ENCODE assay signal across 8 cellular contexts in the genomic region with DNA sequence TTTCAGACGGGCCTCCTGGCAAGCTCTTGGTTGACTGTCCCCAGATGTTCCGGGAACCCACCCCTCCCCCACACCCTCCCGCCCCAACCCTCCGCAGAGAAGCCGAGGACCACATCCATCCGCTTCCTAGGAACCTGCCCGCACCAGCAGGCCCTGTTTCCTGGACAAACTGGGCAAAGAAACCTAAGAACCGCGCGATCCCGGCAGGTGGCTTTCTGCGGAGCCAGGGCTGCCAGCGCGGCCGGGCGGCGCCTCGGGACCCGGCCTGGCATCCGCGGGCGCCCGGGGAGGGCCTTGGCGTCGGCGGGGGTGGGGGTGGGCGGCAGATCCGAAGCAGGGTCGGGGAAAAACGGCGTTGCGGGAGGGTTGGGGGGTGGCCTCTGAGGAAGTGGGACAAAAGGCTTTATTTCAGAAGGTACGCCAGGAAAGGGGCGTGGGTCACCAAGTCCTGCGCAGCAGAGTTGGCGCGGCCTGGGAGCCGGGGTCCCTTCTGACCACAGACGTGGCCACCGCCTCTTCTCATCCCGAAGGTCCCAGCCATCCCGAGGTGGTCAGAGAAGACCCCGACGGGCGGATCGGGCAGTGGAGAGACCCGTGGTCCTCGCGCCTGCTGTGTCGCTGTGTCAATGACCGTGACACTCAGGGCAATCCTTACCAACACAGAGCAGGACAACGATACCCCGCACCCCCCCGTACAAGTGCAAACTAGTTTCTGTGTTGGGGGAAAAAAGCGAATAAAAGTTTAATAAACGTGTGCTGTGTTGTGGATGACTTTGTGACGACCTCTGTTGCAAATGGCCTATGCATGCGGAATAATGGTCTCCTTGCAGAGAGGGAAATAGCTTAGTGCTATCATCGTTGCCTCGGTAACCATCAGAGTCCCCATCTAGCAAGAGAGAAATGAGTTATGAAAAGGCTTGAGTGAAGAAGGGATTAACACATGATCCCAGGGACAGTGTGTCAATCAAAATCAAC. TPM values are rescaled to one million over a fixed set of nuclear protein-coding genes. Genes with fewer than 3 reads are reported as not detected.
DNase-seq lines count a peak whose midpoint lies in the region; ATAC-seq, FAIRE-seq and TF ChIP-seq lines count a peak whose summit lies in the region.

No MANE protein-coding gene starts in this region.

- H3K36me3 ChIP-seq in left ventricle myocardium inferior (no peaks in the 10 kb centered on the region), kidney (ENCODE audit: control insufficient read depth in 1 of 2, insufficient read depth in 2 of 2, low read length in 2 of 2) (no peaks in the 10 kb centered on the region), small intestine (ENCODE audit: control insufficient read depth in 2 of 2, insufficient read depth in 2 of 2, low read length in 2 of 2) (no peaks in the 10 kb centered on the region)

- DNase-seq in left ventricle myocardium inferior (no peak), Right ventricle myocardium inferior (ENCODE audit: missing footprints) (no peak), kidney (no peak), type B pancreatic cell (ENCODE audit: extremely low spot score, unreplicated experiment) (no peak), small intestine (no peak)
- peak in 1 of 2 donors; percentile 19 for DNase-seq in activated T-cell treated with anti-CD3 and anti-CD28 coated beads, Interleukin-2, amount 50 U/mL, for 72 hours
- no peak for DNase-seq in effector CD4-positive, alpha-beta T cell

- peaks cover 46% of the 10 kb centered on the region for H3K4me1 ChIP-seq in left ventricle myocardium inferior
- H3K4me1 ChIP-seq in kidney (ENCODE audit: control insufficient read depth in 1 of 2, insufficient read depth in 1 of 2, low read depth in 1 of 2, low read length in 2 of 2), result peaks cover 0 to 2% of the 10 kb centered on the region in 2 donors
- H3K4me1 ChIP-seq in small intestine (ENCODE audit: control insufficient read depth in 2 of 2, insufficient read depth in 1 of 2, low read depth in 1 of 2, low read length in 1 of 2), result peaks cover 5 to 7% of the 10 kb centered on the region in 2 donors

- peaks cover 100% of the 10 kb centered on the region for H3K27me3 ChIP-seq in left ventricle myocardium inferior (ENCODE audit: low read depth)
- peaks cover 3 to 50% of the 10 kb centered on the region in 2 donors for H3K27me3 ChIP-seq in small intestine (ENCODE audit: control insufficient read depth in 2 of 2, insufficient read depth in 2 of 2, low read length in 2 of 2)

- no peak for TF ChIP-seq CTCF in left ventricle myocardium inferior (IDR thresholded peaks at IDR 0.05; ENCODE audit: borderline replicate concordance)
- TF ChIP-seq CTCF in kidney (IDR thresholded peaks at IDR 0.05; ENCODE audit: borderline replicate concordance, extremely low read depth, insufficient read depth), result no peak
- TF ChIP-seq CTCF in type B pancreatic cell (conservative IDR thresholded peaks at IDR 0.05), result no peak

- H3K27ac Mint-ChIP-seq in activated T-cell treated with anti-CD3 and anti-CD28 coated beads, Interleukin-2, amount 50 U/mL, for 72 hours, result peak overlapping the region; percentile 32
- peak overlapping the region; percentile 72 for H3K27ac Mint-ChIP-seq in type B pancreatic cell

- peak overlapping the region; percentile 68 to 76 for H3K4me3 Mint-ChIP-seq in activated T-cell treated with anti-CD3 and anti-CD28 coated beads, Interleukin-2, amount 50 U/mL, for 72 hours
- peak overlapping the region; percentile 88 for H3K4me3 Mint-ChIP-seq in type B pancreatic cell

- ATAC-seq in Right ventricle myocardium inferior (no peak), GM21529 (IDR thresholded peaks at IDR 0.05; ENCODE audit: unreplicated experiment) (no peak)
- ATAC-seq in activated T-cell treated with anti-CD3 and anti-CD28 coated beads, Interleukin-2, amount 50 U/mL, for 72 hours (replicated peaks in 1 of 2), result peak; percentile 26 to 30

- peaks cover 36% of the 10 kb centered on the region for H3K4me1 Mint-ChIP-seq in activated T-cell treated with anti-CD3 and anti-CD28 coated beads, Interleukin-2, amount 50 U/mL, for 72 hours (ENCODE audit: low read depth)
- peaks cover 10% of the 10 kb centered on the region for H3K4me1 Mint-ChIP-seq in type B pancreatic cell (ENCODE audit: unreplicated experiment)

- intact Hi-C loops in left ventricle myocardium inferior (cut with micrococcal nuclease) (no loop called here), Right ventricle myocardium inferior (cut with DNase I) (no loop called here), kidney (cut with DNase I) (no loop called here)

- no peak for FAIRE-seq in kidney (lab: Jason Lieb, UNC)
- no peak for FAIRE-seq in small intestine (lab: Jason Lieb, UNC)

- H3K9me3 ChIP-seq in left ventricle myocardium inferior (replicated peaks), result no peaks in the 10 kb centered on the region
- H3K9me3 ChIP-seq in kidney (ENCODE audit: control insufficient read depth in 1 of 2, low read length in 2 of 2), result no peaks in the 10 kb centered on the region
- H3K9me3 ChIP-seq in small intestine (ENCODE audit: control insufficient read depth, low read depth), result no peaks in the 10 kb centered on the region

- H3K27me3 Mint-ChIP-seq in activated T-cell treated with anti-CD3 and anti-CD28 coated beads, Interleukin-2, amount 50 U/mL, for 72 hours (ENCODE audit: low read depth), result peaks cover 73% of the 10 kb centered on the region
- H3K27me3 Mint-ChIP-seq in type B pancreatic cell, result peaks cover 93% of the 10 kb centered on the region

- WGBS in small intestine, 3 donors, result 4 to 8% (median 5%) methylated on average over 49 to 60 of the region's 60 CpGs

- H3K9me3 Mint-ChIP-seq in activated T-cell treated with anti-CD3 and anti-CD28 coated beads, Interleukin-2, amount 50 U/mL, for 72 hours, result peaks cover 0 to 2% of the 10 kb centered on the region in 2 donors
- H3K9me3 Mint-ChIP-seq in type B pancreatic cell, result peaks cover 5% of the 10 kb centered on the region

- H3K4me3 ChIP-seq in left ventricle myocardium inferior (peak overlapping the region; percentile 48), kidney (ENCODE audit: low read length in 2 of 2) (peak overlapping the region in 1 of 2 donors; percentile 18), small intestine (ENCODE audit: low read depth in 1 of 2, low read length in 2 of 2) (peak overlapping the region in 1 of 2 donors; percentile 2)

- H3K9ac ChIP-seq in kidney (ENCODE audit: low read length in 2 of 2), result no peak overlapping the region

- peaks cover 6 to 7% of the 10 kb centered on the region in 2 donors for H3K36me3 Mint-ChIP-seq in activated T-cell treated with anti-CD3 and anti-CD28 coated beads, Interleukin-2, amount 50 U/mL, for 72 hours (ENCODE audit: insufficient read depth in 2 of 2)
- H3K36me3 Mint-ChIP-seq in type B pancreatic cell, result peaks cover 4% of the 10 kb centered on the region

- H3K27ac ChIP-seq in left ventricle myocardium inferior (replicated peaks), result no peak overlapping the region
- peak overlapping the region; percentile 63 to 71 for H3K27ac ChIP-seq in kidney (ENCODE audit: low read depth in 2 of 2, low read length in 2 of 2)
- H3K27ac ChIP-seq in small intestine (ENCODE audit: low read depth in 1 of 2, low read length in 1 of 2), result no peak overlapping the region

RNA-seq across cellular contexts. Expression of a gene that starts 19.5 kb away (rescaled TPM):
- total RNA-seq in left ventricle myocardium inferior (1.4 TPM), Right ventricle myocardium inferior (1.3 TPM), kidney (23.5 TPM), type B pancreatic cell (ENCODE audit: low replicate concordance) (18.5 and 71.4 TPM in 2 replicates)
- 10 to 100 TPM; 40.4 to 50.2 TPM for total RNA-seq in activated T-cell treated with anti-CD3 and anti-CD28 coated beads, Interleukin-2, amount 50 U/mL, for 72 hours
- polyA plus RNA-seq in kidney (ENCODE audit: insufficient read depth, low read depth, low replicate concordance) (45.9 TPM), small intestine (under 1 TPM; 0.37 to 0.81 (median 0.45) TPM)

Comparison
In these comparisons a context has a peak if more than half of its experiments do, and no peak if none do; other contexts are left out.
1. H3K27ac ChIP-seq: peak in kidney (2 of 2); none in left ventricle myocardium inferior (single experiment) and small intestine (0 of 2).
2. ATAC-seq: peak in activated T-cell treated with anti-CD3 and anti-CD28 coated beads, Interleukin-2, amount 50 U/mL, for 72 hours (2 of 2); none in Right ventricle myocardium inferior (single experiment) and GM21529 (single experiment).